ENCODE assay signal across 16 cellular contexts in genomic region chr7:105621617-105622016, GRCh38. TPM values are rescaled to one million over a fixed set of nuclear protein-coding genes. Genes with fewer than 3 reads are reported as not detected.
DNase-seq lines count a peak whose midpoint lies in the region; ATAC-seq, FAIRE-seq and TF ChIP-seq lines count a peak whose summit lies in the region.
"Had no signal": no experiment of that assay in that cellular context is flagged by ENCODE, and none has a peak within 500 bp of the region (broad histone marks: within the 10 kb centered on the region; RNA-seq: fewer than 3 reads in every experiment).

No MANE protein-coding gene starts in this region.

- no peaks in the 10 kb centered on the region for H3K27me3 ChIP-seq in astrocyte (ENCODE audit: insufficient read depth, low read length)
- no peaks in the 10 kb centered on the region for H3K27me3 ChIP-seq in heart left ventricle
- H3K27me3 ChIP-seq in psoas muscle (ENCODE audit: insufficient read depth in 3 of 3, low read length in 2 of 3): no peaks in the 10 kb centered on the region
- H3K27me3 ChIP-seq: neutrophil had no signal

- no peaks in the 10 kb centered on the region for H3K4me1 Mint-ChIP-seq in astrocyte (ENCODE audit: low read depth, unreplicated experiment)
- H3K4me1 Mint-ChIP-seq: stimulated activated effector memory CD8-positive, alpha-beta T cell treated with anti-CD3 and anti-CD28 coated beads, Interleukin-12 subunit alpha, Interleukin-12 subunit beta, amount 100 ng/mL, for 72 hours had no signal

- WGBS in heart left ventricle, 4 donors: 52 to 66% (median 55%) methylated on average over 3 of the region's 3 CpGs
- WGBS in psoas muscle, 3 donors: 37 to 49% (median 46%) methylated on average over 3 of the region's 3 CpGs

- no peak overlapping the region for H2AFZ ChIP-seq in astrocyte (ENCODE audit: low read depth, low read length)

- H3K4me3 ChIP-seq in astrocyte (ENCODE audit: insufficient read depth, low read depth, low read length): no peak overlapping the region
- H3K4me3 ChIP-seq in heart left ventricle: no peak overlapping the region
- H3K4me3 ChIP-seq in psoas muscle: no peak overlapping the region
- H3K4me3 ChIP-seq: coronary artery had no signal

- H4K20me1 ChIP-seq in astrocyte (ENCODE audit: insufficient read depth, low read length): no peaks in the 10 kb centered on the region

- ATAC-seq in heart left ventricle (peak; percentile 74 to 90 (median 88)), psoas muscle (no peak), GM19351 (IDR thresholded peaks at IDR 0.05; ENCODE audit: unreplicated experiment) (no peak), GM18502 (IDR thresholded peaks at IDR 0.05; ENCODE audit: poor library complexity, unreplicated experiment) (no peak)
- ATAC-seq: PC-3; stimulated activated effector memory CD8-positive, alpha-beta T cell treated with anti-CD3 and anti-CD28 coated beads, Interleukin-12 subunit alpha, Interleukin-12 subunit beta, amount 100 ng/mL, for 72 hours had no signal

- H3K4me1 ChIP-seq in astrocyte (ENCODE audit: insufficient read depth, low read length) (no peaks in the 10 kb centered on the region), heart left ventricle (peaks cover 0 to 16% (median 8%) of the 10 kb centered on the region in 12 donors), psoas muscle (peaks cover 11% of the 10 kb centered on the region)

- H3K9me3 ChIP-seq in astrocyte (ENCODE audit: insufficient read depth, low read depth, low read length) (no peaks in the 10 kb centered on the region), heart left ventricle (peaks cover 0 to 11% (median 2%) of the 10 kb centered on the region in 12 donors), psoas muscle (no peaks in the 10 kb centered on the region)
- H3K9me3 ChIP-seq: neutrophil had no signal

- FAIRE-seq in astrocyte (lab: Jason Lieb, UNC): no peak

- no peak overlapping the region for H3K27ac Mint-ChIP-seq in astrocyte (ENCODE audit: unreplicated experiment)
- H3K27ac Mint-ChIP-seq: stimulated activated effector memory CD8-positive, alpha-beta T cell treated with anti-CD3 and anti-CD28 coated beads, Interleukin-12 subunit alpha, Interleukin-12 subunit beta, amount 100 ng/mL, for 72 hours had no signal

- no peaks in the 10 kb centered on the region for H3K36me3 ChIP-seq in astrocyte (ENCODE audit: insufficient read depth, low read length)
- H3K36me3 ChIP-seq in heart left ventricle: peaks cover 0 to 79% (median 33%) of the 10 kb centered on the region in 9 donors
- peaks cover 0 to 30% of the 10 kb centered on the region in 2 donors for H3K36me3 ChIP-seq in psoas muscle (ENCODE audit: insufficient read depth in 1 of 2, low read depth in 1 of 2)

- H3K79me2 ChIP-seq in astrocyte (ENCODE audit: insufficient read depth, low read length): no peaks in the 10 kb centered on the region

- H3K4me3 Mint-ChIP-seq in astrocyte (ENCODE audit: unreplicated experiment): no peak overlapping the region
- H3K4me3 Mint-ChIP-seq: stimulated activated effector memory CD8-positive, alpha-beta T cell treated with anti-CD3 and anti-CD28 coated beads, Interleukin-12 subunit alpha, Interleukin-12 subunit beta, amount 100 ng/mL, for 72 hours had no signal

- H3K27me3 Mint-ChIP-seq in astrocyte (ENCODE audit: low read depth, unreplicated experiment): no peaks in the 10 kb centered on the region

- peaks cover 9% of the 10 kb centered on the region for H3K36me3 Mint-ChIP-seq in astrocyte (ENCODE audit: low read depth, unreplicated experiment)

- DNase-seq in C1 segment of cervical spinal cord (lab: John Stamatoyannopoulos, UW): peak in 10 of 14 donors; percentile 5 to 90 (median 54)
- DNase-seq in astrocyte (ENCODE audit: low read depth): peak; percentile 43
- DNase-seq in heart left ventricle: peak in 4 of 5 donors; percentile 46 to 68 (median 58)
- DNase-seq in psoas muscle: peak; percentile 29 to 65
- DNase-seq in islet precursor cell: no peak
- no peak for DNase-seq in NCI-H2227 treated with DMSO at 0.1 percent for 48 hours (lab: John Stamatoyannopoulos, UW)
- DNase-seq: activated CD4-positive, alpha-beta T cell treated with anti-CD3 and anti-CD28 coated beads, Interleukin-2, amount 50 U/mL, for 48 hours; PC-3; T1000 had no signal

- intact Hi-C loops in heart left ventricle (cut with DNase I) (no loop called here), psoas muscle (cut with DNase I) (no loop called here)

- TF ChIP-seq POLR2A in heart left ventricle (IDR thresholded peaks at IDR 0.05): no peak

- no peak overlapping the region for H3K4me2 ChIP-seq in astrocyte (ENCODE audit: low read length)

- peaks cover 2% of the 10 kb centered on the region for H3K9me3 Mint-ChIP-seq in astrocyte (ENCODE audit: unreplicated experiment)

- TF ChIP-seq CTCF in astrocyte (IDR thresholded peaks at IDR 0.05; ENCODE audit: insufficient read depth, low read depth, low read length) (no peak), heart left ventricle (IDR thresholded peaks at IDR 0.05) (no peak), psoas muscle (IDR thresholded peaks at IDR 0.05) (no peak)

- H3K27ac ChIP-seq in astrocyte (ENCODE audit: low read depth, low read length) (no peak overlapping the region), heart left ventricle (peak overlapping the region in 1 of 12 donors; percentile 58), psoas muscle (no peak overlapping the region)
- H3K27ac ChIP-seq: C4-2B, coronary artery, neutrophil had no signal

- no peak overlapping the region for H3K9ac ChIP-seq in astrocyte (ENCODE audit: low read length)

RNA-seq across cellular contexts. Expression of gene EFCAB10, which starts 40.3 kb away (rescaled TPM):
- total RNA-seq in astrocyte (0.38 and 0.52 TPM in 2 replicates), heart left ventricle (not detected), psoas muscle (not detected)
- polyA plus RNA-seq in heart left ventricle (not detected), psoas muscle (not detected)
- total RNA-seq: glomerular endothelial cell had no signal

Comparison
In these comparisons a context has a peak if more than half of its experiments do, and no peak if none do; other contexts are left out.
1. DNase-seq: peak in C1 segment of cervical spinal cord (10 of 14), astrocyte (single experiment), heart left ventricle (4 of 5) and psoas muscle (2 of 2); none in islet precursor cell (single experiment) and NCI-H2227 treated with DMSO at 0.1 percent for 48 hours (single experiment).
2. ATAC-seq: peak in heart left ventricle (4 of 4); none in psoas muscle (0 of 4), GM19351 (single experiment) and GM18502 (single experiment).